Comparison of ENCODE assay signal across 25 cellular contexts in genomic region chr6:106619223-106619622, GRCh38. TPM values are rescaled to one million over a fixed set of nuclear protein-coding genes. Genes with fewer than 3 reads are reported as not detected.
A peak's percentile ranks its signal among the peaks of the same experiment; 100 is the strongest.
DNase-seq lines count a peak whose midpoint lies in the region; ATAC-seq, FAIRE-seq and TF ChIP-seq lines count a peak whose summit lies in the region.
"Had no signal": no experiment of that assay in that cellular context is flagged by ENCODE, and none has a peak within 500 bp of the region (broad histone marks: within the 10 kb centered on the region; RNA-seq: fewer than 3 reads in every experiment).

No MANE protein-coding gene starts in this region.

- H3K4me3 Mint-ChIP-seq in T-helper 2 cell treated with Interferon-gamma antibody and Interleukin-4, amounts not matched to agents 5 μg/mL and 100 μg/mL, for 36 hours: no peak overlapping the region
- no peak overlapping the region for H3K4me3 Mint-ChIP-seq in astrocyte (ENCODE audit: unreplicated experiment)
- no peak overlapping the region for H3K4me3 Mint-ChIP-seq in stimulated activated memory B cell treated with anti-CD40 and anti-IgM and Interleukin-4, amounts not matched to agents 10 μg/mL and 1 μg/mL and 100 μg/mL, for 72 hours
- H3K4me3 Mint-ChIP-seq: CD14-positive monocyte; CD8-positive, alpha-beta memory T cell had no signal

- DNase-seq in T-helper 2 cell treated with Interferon-gamma antibody and Interleukin-4, amounts not matched to agents 5 μg/mL and 100 μg/mL, for 36 hours (ENCODE audit: low spot score): no peak
- DNase-seq in T-helper 2 cell: no peak
- DNase-seq in NB4 (ENCODE audit: low read depth): peak; percentile 46
- DNase-seq in astrocyte (ENCODE audit: low read depth): no peak
- no peak for DNase-seq in left ventricle myocardium superior
- no peak for DNase-seq in activated naive CD4-positive, alpha-beta T cell treated with Interleukin-2 at 50 U/mL for 16 hours
- DNase-seq: BE2C; CD8-positive, alpha-beta memory T cell; DMS79 treated with DMSO at 0.1 percent for 48 hours; H7; KG1; NCI-H1092; NCI-H1417 treated with DMSO at 0.1 percent for 48 hours; NCI-H187; NCI-H2081 treated with DMSO at 0.1 percent for 48 hours; NCI-H2171; NCI-H226; NCI-H510A; NCI-H69; PC-3; SK-N-SH had no signal

- H3K9ac ChIP-seq in astrocyte (ENCODE audit: low read length): no peak overlapping the region
- H3K9ac ChIP-seq: SK-N-SH had no signal

- no peak overlapping the region for H3K4me3 ChIP-seq in NB4 (ENCODE audit: low read depth, low read length)
- no peak overlapping the region for H3K4me3 ChIP-seq in astrocyte (ENCODE audit: insufficient read depth, low read depth, low read length)

- no peak overlapping the region for H3K27ac ChIP-seq in astrocyte (ENCODE audit: low read depth, low read length)
- H3K27ac ChIP-seq: 22Rv1 had no signal

- intact Hi-C loops in left ventricle myocardium superior (cut with micrococcal nuclease): no loop called here

- peak overlapping the region; percentile 8 for H3K27ac Mint-ChIP-seq in T-helper 2 cell treated with Interferon-gamma antibody and Interleukin-4, amounts not matched to agents 5 μg/mL and 100 μg/mL, for 36 hours
- H3K27ac Mint-ChIP-seq in astrocyte (ENCODE audit: unreplicated experiment): no peak overlapping the region
- peak overlapping the region; percentile 53 for H3K27ac Mint-ChIP-seq in stimulated activated memory B cell treated with anti-CD40 and anti-IgM and Interleukin-4, amounts not matched to agents 10 μg/mL and 1 μg/mL and 100 μg/mL, for 72 hours
- H3K27ac Mint-ChIP-seq: CD14-positive monocyte; CD8-positive, alpha-beta memory T cell had no signal

- no peaks in the 10 kb centered on the region for H3K27me3 Mint-ChIP-seq in T-helper 2 cell treated with Interferon-gamma antibody and Interleukin-4, amounts not matched to agents 5 μg/mL and 100 μg/mL, for 36 hours (ENCODE audit: low read depth)
- no peaks in the 10 kb centered on the region for H3K27me3 Mint-ChIP-seq in astrocyte (ENCODE audit: low read depth, unreplicated experiment)
- H3K27me3 Mint-ChIP-seq in stimulated activated memory B cell treated with anti-CD40 and anti-IgM and Interleukin-4, amounts not matched to agents 10 μg/mL and 1 μg/mL and 100 μg/mL, for 72 hours: no peaks in the 10 kb centered on the region
- H3K27me3 Mint-ChIP-seq: CD8-positive, alpha-beta memory T cell had no signal

- no peak overlapping the region for H3K4me2 ChIP-seq in astrocyte (ENCODE audit: low read length)
- H3K4me2 ChIP-seq: SK-N-SH had no signal

- H3K36me3 ChIP-seq in astrocyte (ENCODE audit: insufficient read depth, low read length): no peaks in the 10 kb centered on the region
- H3K36me3 ChIP-seq: BE2C had no signal

- H3K27me3 ChIP-seq in astrocyte (ENCODE audit: insufficient read depth, low read length): no peaks in the 10 kb centered on the region
- H3K27me3 ChIP-seq: BE2C had no signal

- TF ChIP-seq CTCF in NB4 (IDR thresholded peaks at IDR 0.05; ENCODE audit: low read depth, low read length): no peak
- no peak for TF ChIP-seq CTCF in astrocyte (IDR thresholded peaks at IDR 0.05; ENCODE audit: insufficient read depth, low read depth, low read length)

- no peak for ATAC-seq in stimulated activated memory B cell treated with anti-CD40 and anti-IgM and Interleukin-4, amounts not matched to agents 10 μg/mL and 1 μg/mL and 100 μg/mL, for 72 hours
- ATAC-seq in left ventricle myocardium superior: no peak
- ATAC-seq: PC-3 had no signal

- H3K9me3 ChIP-seq in astrocyte (ENCODE audit: insufficient read depth, low read depth, low read length): no peaks in the 10 kb centered on the region
- H3K9me3 ChIP-seq: BE2C, SK-N-SH had no signal

- no peaks in the 10 kb centered on the region for H3K79me2 ChIP-seq in astrocyte (ENCODE audit: insufficient read depth, low read length)

- TF ChIP-seq POLR2A in NB4 (IDR thresholded peaks at IDR 0.05; ENCODE audit: extremely low read depth, insufficient read length): no peak

- peaks cover 42% of the 10 kb centered on the region for H3K36me3 Mint-ChIP-seq in T-helper 2 cell treated with Interferon-gamma antibody and Interleukin-4, amounts not matched to agents 5 μg/mL and 100 μg/mL, for 36 hours (ENCODE audit: low read depth)
- H3K36me3 Mint-ChIP-seq in astrocyte (ENCODE audit: low read depth, unreplicated experiment): peaks cover 5% of the 10 kb centered on the region
- H3K36me3 Mint-ChIP-seq in stimulated activated memory B cell treated with anti-CD40 and anti-IgM and Interleukin-4, amounts not matched to agents 10 μg/mL and 1 μg/mL and 100 μg/mL, for 72 hours: peaks cover 28% of the 10 kb centered on the region

- FAIRE-seq in astrocyte (lab: Jason Lieb, UNC): peak; percentile 5
- FAIRE-seq: HTR-8/SVneo had no signal

- H2AFZ ChIP-seq in astrocyte (ENCODE audit: low read depth, low read length): no peak overlapping the region

- H4K20me1 ChIP-seq in astrocyte (ENCODE audit: insufficient read depth, low read length): no peaks in the 10 kb centered on the region

- peaks cover 5% of the 10 kb centered on the region for H3K9me3 Mint-ChIP-seq in T-helper 2 cell treated with Interferon-gamma antibody and Interleukin-4, amounts not matched to agents 5 μg/mL and 100 μg/mL, for 36 hours
- H3K9me3 Mint-ChIP-seq in astrocyte (ENCODE audit: unreplicated experiment): peaks cover 2% of the 10 kb centered on the region
- H3K9me3 Mint-ChIP-seq in stimulated activated memory B cell treated with anti-CD40 and anti-IgM and Interleukin-4, amounts not matched to agents 10 μg/mL and 1 μg/mL and 100 μg/mL, for 72 hours: peaks cover 3% of the 10 kb centered on the region

- H3K4me1 Mint-ChIP-seq in T-helper 2 cell treated with Interferon-gamma antibody and Interleukin-4, amounts not matched to agents 5 μg/mL and 100 μg/mL, for 36 hours (ENCODE audit: low read depth): peaks cover 38% of the 10 kb centered on the region
- peaks cover 7% of the 10 kb centered on the region for H3K4me1 Mint-ChIP-seq in astrocyte (ENCODE audit: low read depth, unreplicated experiment)
- H3K4me1 Mint-ChIP-seq in stimulated activated memory B cell treated with anti-CD40 and anti-IgM and Interleukin-4, amounts not matched to agents 10 μg/mL and 1 μg/mL and 100 μg/mL, for 72 hours: peaks cover 13% of the 10 kb centered on the region
- H3K4me1 Mint-ChIP-seq: CD14-positive monocyte had no signal

- no peaks in the 10 kb centered on the region for H3K4me1 ChIP-seq in astrocyte (ENCODE audit: insufficient read depth, low read length)
- H3K4me1 ChIP-seq: BE2C had no signal

RNA-seq across cellular contexts. Expression of gene RTN4IP1, which starts 10.1 kb away (rescaled TPM):
- total RNA-seq in astrocyte (5.3 and 5.5 TPM in 2 replicates), left ventricle myocardium superior (19.2 TPM)

RNA-seq across cellular contexts. Expression of gene QRSL1, which starts 10.2 kb away (rescaled TPM):
- total RNA-seq in astrocyte (9.8 and 11.5 TPM in 2 replicates), left ventricle myocardium superior (21.2 TPM)
